Comparison of ENCODE assay signal across 9 cellular contexts in the genomic region with DNA sequence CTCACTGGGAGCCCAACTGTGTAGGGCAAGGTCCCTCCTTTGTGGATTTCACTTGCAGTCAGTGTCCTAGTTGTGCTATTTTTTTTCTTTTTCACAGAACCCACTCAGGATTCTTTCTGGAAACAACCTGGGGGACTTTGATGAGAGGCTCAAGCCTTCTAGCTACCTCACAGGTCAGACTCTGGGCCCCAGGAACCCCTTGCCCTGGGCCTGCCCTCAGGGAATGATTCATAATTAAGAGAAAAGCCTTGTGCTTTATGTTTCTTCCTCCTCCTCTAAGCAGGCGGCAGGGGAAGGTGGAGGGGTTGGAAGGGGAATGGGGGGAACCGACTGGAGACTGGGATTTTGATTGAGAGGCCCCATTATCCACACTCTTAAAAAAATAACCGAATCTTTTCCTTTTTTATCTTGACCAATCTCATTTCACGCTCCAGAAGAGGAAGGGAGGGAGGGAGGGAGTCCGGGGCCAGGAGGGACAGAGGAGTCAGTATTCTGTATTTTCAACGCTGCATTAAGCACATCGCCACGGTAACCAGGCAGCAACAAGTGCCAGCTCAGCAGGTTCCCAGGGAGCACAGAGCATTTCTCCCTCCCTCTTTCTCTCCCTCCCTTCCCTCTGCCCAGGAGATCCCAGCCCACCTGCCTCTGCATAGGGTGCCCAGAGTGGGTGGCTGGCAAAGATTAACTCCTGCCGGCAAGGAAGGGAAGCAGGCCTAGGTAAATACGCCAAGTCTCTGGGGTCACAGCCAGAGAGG. TPM values are rescaled to one million over a fixed set of nuclear protein-coding genes. Genes with fewer than 3 reads are reported as not detected.
DNase-seq lines count a peak whose midpoint lies in the region; ATAC-seq, FAIRE-seq and TF ChIP-seq lines count a peak whose summit lies in the region.
"Had no signal": no experiment of that assay in that cellular context is flagged by ENCODE, and none has a peak within 500 bp of the region (broad histone marks: within the 10 kb centered on the region; RNA-seq: fewer than 3 reads in every experiment).

No MANE protein-coding gene starts in this region.

- no TSS peak for BruUV-seq in A673 (replicated peaks; lab: Mats Ljungman, UMichigan)

- intact Hi-C loops in A673 (cut with micrococcal nuclease; ENCODE audit: unreplicated experiment): no loop called here

- POLR2A ChIA-PET in A673 (lab: Charles Lee; ENCODE audit: low non-redundant PET): no interaction called here

- FAIRE-seq in islet of Langerhans (lab: Jason Lieb, UNC): peak; percentile 76

- H3K27ac ChIP-seq in A673 (ENCODE audit: low read depth, low read length, poor library complexity, severe bottlenecking) (no peak overlapping the region), WERI-Rb-1 (no peak overlapping the region)

- H3K9me3 ChIP-seq in A673 (ENCODE audit: low read depth, low read length, poor library complexity, severe bottlenecking): no peaks in the 10 kb centered on the region
- H3K9me3 ChIP-seq in WERI-Rb-1 (ENCODE audit: severe bottlenecking): no peaks in the 10 kb centered on the region

- H3K4me3 ChIP-seq in A673 (ENCODE audit: low read depth, low read length, poor library complexity, severe bottlenecking) (no peak overlapping the region), WERI-Rb-1 (ENCODE audit: low read depth, low read length) (no peak overlapping the region)

- no peaks in the 10 kb centered on the region for H3K27me3 ChIP-seq in A673 (replicated peaks; ENCODE audit: insufficient read depth, low read depth, low read length, poor library complexity)
- H3K27me3 ChIP-seq in WERI-Rb-1 (ENCODE audit: insufficient read depth, low read depth, severe bottlenecking): no peaks in the 10 kb centered on the region

- TF ChIP-seq CTCF in A673 (conservative IDR thresholded peaks at IDR 0.05; ENCODE audit: low read depth, low read length) (no peak), WERI-Rb-1 (IDR thresholded peaks at IDR 0.05; ENCODE audit: low read depth, low read length) (no peak)

- no peaks in the 10 kb centered on the region for H3K36me3 ChIP-seq in A673 (ENCODE audit: insufficient read depth, low read length, poor library complexity, severe bottlenecking)
- no peaks in the 10 kb centered on the region for H3K36me3 ChIP-seq in WERI-Rb-1

- no peak for ATAC-seq in GM21723 (IDR thresholded peaks at IDR 0.05; ENCODE audit: unreplicated experiment)

- DNase-seq in A673 (ENCODE audit: low spot score): peak; percentile 68
- peak; percentile 33 for DNase-seq in NCI-H128 (lab: John Stamatoyannopoulos, UW; ENCODE audit: unreplicated experiment)
- peak; percentile 26 for DNase-seq in WERI-Rb-1
- DNase-seq in Kasumi-1 (lab: John Stamatoyannopoulos, UW): no peak
- DNase-seq in stimulated activated CD8-positive, alpha-beta memory T cell treated with anti-CD3 and anti-CD28 coated beads, Interleukin-4, amount 100 ng/mL, for 48 hours: no peak
- no peak for DNase-seq in NK-92 (lab: John Stamatoyannopoulos, UW; ENCODE audit: unreplicated experiment)

- H3K4me1 ChIP-seq in A673 (ENCODE audit: insufficient read depth, low read length, poor library complexity, severe bottlenecking): peaks cover 21% of the 10 kb centered on the region

- CTCF ChIA-PET in A673 (lab: Charles Lee): interaction anchor here (0.6 kb wide), 1 partner anchor 87 kb away, joined by 3 read pairs; no protein-coding TSS in a partner anchor

RNA-seq across cellular contexts. Expression of a gene that starts 51.9 kb away (rescaled TPM):
- 0.60 and 1.8 TPM in 2 replicates for total RNA-seq in A673 (2021)

RNA-seq across cellular contexts. Expression of a gene that starts 53.0 kb away (rescaled TPM):
- total RNA-seq in A673 (2021): 3.1 and 3.2 TPM in 2 replicates
- total RNA-seq: skeletal muscle tissue had no signal

Comparison
In these comparisons a context has a peak if more than half of its experiments do, and no peak if none do; other contexts are left out.
1. DNase-seq: peak in A673 (single experiment), NCI-H128 (single experiment) and WERI-Rb-1 (single experiment); none in Kasumi-1 (0 of 2), stimulated activated CD8-positive, alpha-beta memory T cell treated with anti-CD3 and anti-CD28 coated beads, Interleukin-4, amount 100 ng/mL, for 48 hours (single experiment) and NK-92 (single experiment).